ENCODE assay signal across 10 cellular contexts in genomic region chrX:65407157-65407626, GRCh38.
DNase-seq lines count a peak whose midpoint lies in the region; ATAC-seq and TF ChIP-seq lines count a peak whose summit lies in the region.
"Had no signal": no experiment of that assay in that cellular context is flagged by ENCODE, and none has a peak within 500 bp of the region (broad histone marks: within the 10 kb centered on the region; RNA-seq: fewer than 3 reads in every experiment).

No MANE protein-coding gene starts in this region.

- H3K27me3 ChIP-seq in left lung (peaks cover 11 to 51% of the 10 kb centered on the region in 2 donors), thoracic aorta (replicated peaks; ENCODE audit: insufficient read depth) (no peaks in the 10 kb centered on the region)

- H3K4me3 Mint-ChIP-seq in activated T-cell treated with anti-CD3 and anti-CD28 coated beads, Interleukin-2, amount 50 U/mL, for 24 hours = peak overlapping the region; percentile 56
- peak overlapping the region; percentile 59 for H3K4me3 Mint-ChIP-seq in activated naive CD8-positive, alpha-beta T cell

- peaks cover 8% of the 10 kb centered on the region for H3K9me3 Mint-ChIP-seq in activated T-cell treated with anti-CD3 and anti-CD28 coated beads, Interleukin-2, amount 50 U/mL, for 24 hours
- peaks cover 8% of the 10 kb centered on the region for H3K9me3 Mint-ChIP-seq in activated naive CD8-positive, alpha-beta T cell (ENCODE audit: low read depth)

- intact Hi-C loops in left lung (cut with DNase I) = no loop called here

- H3K9me3 ChIP-seq in left lung = no peaks in the 10 kb centered on the region
- no peaks in the 10 kb centered on the region for H3K9me3 ChIP-seq in thoracic aorta
- H3K9me3 ChIP-seq: right lobe of liver had no signal

- no peak overlapping the region for H3K27ac Mint-ChIP-seq in activated T-cell treated with anti-CD3 and anti-CD28 coated beads, Interleukin-2, amount 50 U/mL, for 24 hours
- no peak overlapping the region for H3K27ac Mint-ChIP-seq in activated naive CD8-positive, alpha-beta T cell

- H3K4me3 ChIP-seq in left lung (peak overlapping the region in 1 of 2 donors; percentile 16), thoracic aorta (peak overlapping the region; percentile 39)

- H3K27ac ChIP-seq in left lung (no peak overlapping the region), thoracic aorta (no peak overlapping the region)
- H3K27ac ChIP-seq: right lobe of liver had no signal

- H3K4me1 ChIP-seq in left lung (no peaks in the 10 kb centered on the region), thoracic aorta (ENCODE audit: control insufficient read depth in 1 of 2, low read depth in 2 of 2) (no peaks in the 10 kb centered on the region)
- H3K4me1 ChIP-seq: right lobe of liver had no signal

- peaks cover 58% of the 10 kb centered on the region for H3K27me3 Mint-ChIP-seq in activated T-cell treated with anti-CD3 and anti-CD28 coated beads, Interleukin-2, amount 50 U/mL, for 24 hours
- H3K27me3 Mint-ChIP-seq in activated naive CD8-positive, alpha-beta T cell = peaks cover 15% of the 10 kb centered on the region

- H3K4me1 Mint-ChIP-seq in activated T-cell treated with anti-CD3 and anti-CD28 coated beads, Interleukin-2, amount 50 U/mL, for 24 hours (ENCODE audit: low read depth) = peaks cover 5% of the 10 kb centered on the region
- H3K4me1 Mint-ChIP-seq in activated naive CD8-positive, alpha-beta T cell (ENCODE audit: low read depth) = peaks cover 7% of the 10 kb centered on the region

- TF ChIP-seq CTCF in left lung (IDR thresholded peaks at IDR 0.05) (no peak), thoracic aorta (IDR thresholded peaks at IDR 0.05) (no peak)

- H3K36me3 Mint-ChIP-seq in activated T-cell treated with anti-CD3 and anti-CD28 coated beads, Interleukin-2, amount 50 U/mL, for 24 hours (ENCODE audit: low read depth) = no peaks in the 10 kb centered on the region
- peaks cover 13% of the 10 kb centered on the region for H3K36me3 Mint-ChIP-seq in activated naive CD8-positive, alpha-beta T cell

- DNase-seq in activated T-cell treated with anti-CD3 and anti-CD28 coated beads, Interleukin-2, amount 50 U/mL, for 24 hours = no peak
- no peak for DNase-seq in activated T-cell treated with anti-CD3 and anti-CD28 coated beads, Interleukin-2, amount 50 U/mL, for 1 hour
- DNase-seq in left lung = no peak
- DNase-seq in thoracic aorta (ENCODE audit: low spot score) = no peak
- DNase-seq in NCI-H82 treated with DMSO at 0.1 percent for 48 hours (lab: John Stamatoyannopoulos, UW; ENCODE audit: unreplicated experiment) = no peak
- DNase-seq in GM19240 (ENCODE audit: insufficient read length, low spot score) = no peak
- DNase-seq: NCI-H2107, right lobe of liver had no signal

- peak; percentile 40 for ATAC-seq in left lung
- ATAC-seq in thoracic aorta (ENCODE audit: insufficient number of reproducible peaks, low FRiP score, low read depth) = no peak
- ATAC-seq in GM21447 (IDR thresholded peaks at IDR 0.05; ENCODE audit: unreplicated experiment) = no peak

- H3K36me3 ChIP-seq in left lung = no peaks in the 10 kb centered on the region
- H3K36me3 ChIP-seq in thoracic aorta = no peaks in the 10 kb centered on the region
- H3K36me3 ChIP-seq: right lobe of liver had no signal
